Comparison of ENCODE assay signal across 20 cellular contexts in the genomic region with DNA sequence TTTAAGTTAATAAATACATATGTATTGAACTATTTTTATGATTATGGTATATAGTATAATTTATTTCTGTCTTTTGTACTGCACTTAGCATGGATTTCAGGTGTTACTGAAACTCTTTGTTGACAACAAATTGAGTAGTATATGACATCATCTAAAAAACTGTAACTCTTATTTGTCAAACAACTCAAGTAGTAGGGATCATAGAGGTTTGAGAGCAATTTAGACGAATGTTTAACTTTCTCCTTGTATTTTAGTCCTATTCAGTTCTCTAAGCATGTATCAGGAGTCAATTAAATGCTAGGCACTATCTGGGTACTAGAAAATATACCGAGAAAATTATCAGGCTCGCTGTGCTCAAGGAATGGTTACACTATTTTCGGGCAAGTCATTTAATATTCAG.
DNase-seq lines count a peak whose midpoint lies in the region; ATAC-seq, FAIRE-seq and TF ChIP-seq lines count a peak whose summit lies in the region.
"Had no signal": no experiment of that assay in that cellular context is flagged by ENCODE, and none has a peak within 500 bp of the region (broad histone marks: within the 10 kb centered on the region; RNA-seq: fewer than 3 reads in every experiment).

No MANE protein-coding gene starts in this region.

- no peak overlapping the region for H3K4ac ChIP-seq in trophoblast cell (ENCODE audit: low read depth, low read length)

- H3K27ac ChIP-seq in HepG2 (ENCODE audit: extremely low read length, insufficient read depth, low read length) (no peak overlapping the region), right lobe of liver (no peak overlapping the region), trophoblast cell (ENCODE audit: low read depth, low read length) (no peak overlapping the region)
- H3K27ac ChIP-seq: SJSA1 had no signal

- H3K18ac ChIP-seq in trophoblast cell (ENCODE audit: low read length): no peak overlapping the region

- H2BK5ac ChIP-seq in trophoblast cell (ENCODE audit: low read depth, low read length, poor library complexity): no peak overlapping the region

- CTCF ChIA-PET in HepG2 (lab: Yijun Ruan, JAX; ENCODE audit: low intra/inter-chr PET ratio, low total read pairs): no interaction called here

- POLR2A ChIA-PET in HepG2 (lab: Yijun Ruan, JAX): no interaction called here

- TF ChIP-seq CTCF in HepG2 (CRISPR knock-in tag; IDR thresholded peaks at IDR 0.05) (no peak), right lobe of liver (IDR thresholded peaks at IDR 0.05) (no peak), bronchial epithelial cell (IDR thresholded peaks at IDR 0.05; ENCODE audit: insufficient read depth, low read length, severe bottlenecking) (no peak)

- no peak for FAIRE-seq in HepG2 (lab: Jason Lieb, UNC)
- no peak for FAIRE-seq in bronchial epithelial cell (lab: Jason Lieb, UNC)
- FAIRE-seq: A204.1, H54, K562 had no signal

- H3K79me2 ChIP-seq in HepG2 (ENCODE audit: insufficient read depth, low read length) (no peaks in the 10 kb centered on the region), trophoblast cell (ENCODE audit: control insufficient read depth, insufficient read depth, low read length, poor library complexity) (no peaks in the 10 kb centered on the region)

- H3K27me3 ChIP-seq in HepG2 (ENCODE audit: control insufficient read depth in 1 of 2, insufficient read depth in 2 of 2, low read length in 2 of 2) (no peaks in the 10 kb centered on the region), right lobe of liver (no peaks in the 10 kb centered on the region), MG63 (no peaks in the 10 kb centered on the region), bronchial epithelial cell (ENCODE audit: control insufficient read depth, insufficient read depth, low read length) (no peaks in the 10 kb centered on the region), trophoblast cell (ENCODE audit: insufficient read depth, low read length) (no peaks in the 10 kb centered on the region)
- H3K27me3 ChIP-seq: SJSA1 had no signal

- TF ChIP-seq POLR2A in HepG2 (IDR thresholded peaks at IDR 0.05; ENCODE audit: insufficient read depth in 1 of 2, low read depth in 2 of 2, low read length in 2 of 2) (no peak), right lobe of liver (IDR thresholded peaks at IDR 0.05) (no peak)

- H4K20me1 ChIP-seq in HepG2 (ENCODE audit: insufficient read depth, low read length): no peaks in the 10 kb centered on the region

- H3K4me2 ChIP-seq in HepG2 (ENCODE audit: low read depth, low read length) (no peak overlapping the region), trophoblast cell (ENCODE audit: low read length) (no peak overlapping the region)

- H4K12ac ChIP-seq in trophoblast cell (ENCODE audit: low read depth, low read length): no peak overlapping the region

- H3K79me1 ChIP-seq in trophoblast cell (ENCODE audit: low read length): no peaks in the 10 kb centered on the region

- no TSS peak for BruUV-seq in HepG2 (replicated peaks; lab: Mats Ljungman, UMichigan)

- H3K36me3 ChIP-seq in HepG2 (replicated peaks in 1 of 2; ENCODE audit: control insufficient read depth in 1 of 2, insufficient read depth in 2 of 2, low read length in 2 of 2): no peaks in the 10 kb centered on the region
- no peaks in the 10 kb centered on the region for H3K36me3 ChIP-seq in right lobe of liver
- no peaks in the 10 kb centered on the region for H3K36me3 ChIP-seq in MG63
- no peaks in the 10 kb centered on the region for H3K36me3 ChIP-seq in bronchial epithelial cell (ENCODE audit: control insufficient read depth, insufficient read depth, low read length)
- H3K36me3 ChIP-seq in trophoblast cell (ENCODE audit: control insufficient read depth in 1 of 2, insufficient read depth in 2 of 2, low read length in 2 of 2): no peaks in the 10 kb centered on the region
- H3K36me3 ChIP-seq: SJSA1 had no signal

- no peaks in the 10 kb centered on the region for H3K9me3 ChIP-seq in HepG2 (ENCODE audit: low read length)
- H3K9me3 ChIP-seq in right lobe of liver: no peaks in the 10 kb centered on the region
- H3K9me3 ChIP-seq in MG63: no peaks in the 10 kb centered on the region; the same call in none of the 2 replicates
- H3K9me3 ChIP-seq in trophoblast cell (ENCODE audit: insufficient read depth, low read depth, low read length): no peaks in the 10 kb centered on the region
- H3K9me3 ChIP-seq: SJSA1 had no signal

- no peak overlapping the region for H3K4me3 ChIP-seq in HepG2 (replicated peaks in 1 of 3; ENCODE audit: insufficient read depth in 1 of 3, low read depth in 2 of 3, low read length in 3 of 3)
- no peak overlapping the region for H3K4me3 ChIP-seq in right lobe of liver
- peak overlapping the region; percentile 7 for H3K4me3 ChIP-seq in MG63
- no peak overlapping the region for H3K4me3 ChIP-seq in bronchial epithelial cell (ENCODE audit: low read depth, low read length)
- no peak overlapping the region for H3K4me3 ChIP-seq in trophoblast cell (ENCODE audit: low read depth, low read length)
- H3K4me3 ChIP-seq: K562, SJSA1 had no signal

- no peak overlapping the region for H3K14ac ChIP-seq in trophoblast cell (ENCODE audit: low read length)

- H4K8ac ChIP-seq in trophoblast cell (ENCODE audit: low read depth, low read length): no peak overlapping the region

- in situ Hi-C loops in HepG2 (cut with HindIII; ENCODE audit: extremely low pct_ligation_motif_present, low pct_unique_long_range_greater_than_20kb): no loop called here

- H2AK5ac ChIP-seq in trophoblast cell (ENCODE audit: low read length): no peak overlapping the region

- H2AFZ ChIP-seq in HepG2 (ENCODE audit: low read length): no peak overlapping the region
- no peak overlapping the region for H2AFZ ChIP-seq in trophoblast cell (ENCODE audit: insufficient read depth, low read length, poor library complexity)

- no peak overlapping the region for H2BK120ac ChIP-seq in trophoblast cell (ENCODE audit: insufficient read depth, low read length, poor library complexity)

- TF ChIP-seq EP300 in HepG2 (IDR thresholded peaks at IDR 0.05; ENCODE audit: low read depth in 2 of 2, low read length in 2 of 2) (no peak), HepG2 (CRISPR knock-in tag; IDR thresholded peaks at IDR 0.05; ENCODE audit: borderline replicate concordance) (no peak)

- H3K23ac ChIP-seq in trophoblast cell (ENCODE audit: low read length): no peak overlapping the region

- TF ChIP-seq RAD21 in HepG2 (CRISPR knock-in tag; IDR thresholded peaks at IDR 0.05): no peak

- 0% methylated on average over 4 of the region's 4 CpGs for WGBS in HepG2 (ENCODE audit: low lambda C conversion rate)
- WGBS in right lobe of liver (ENCODE audit: insufficient coverage, low coverage, low lambda C conversion rate, missing lambda C conversion rate): 65% methylated on average over 4 of the region's 4 CpGs
- WGBS in trophoblast cell (ENCODE audit: extremely low coverage, insufficient coverage, insufficient read length): no CpG with 5 or more reads among the region's 4 CpGs

- ATAC-seq in HepG2 (no peak), right lobe of liver (no peak)
- ATAC-seq: K562 had no signal

- no peak overlapping the region for H3K9ac ChIP-seq in HepG2 (ENCODE audit: insufficient read depth, low read depth, low read length)
- no peak overlapping the region for H3K9ac ChIP-seq in trophoblast cell (ENCODE audit: low read length)

- no peak overlapping the region for H4K91ac ChIP-seq in trophoblast cell (ENCODE audit: low read depth, low read length)

- DNase-seq in HepG2 (ENCODE audit: low spot score) (no peak), right lobe of liver (no peak), MG63 (no peak), bronchial epithelial cell (ENCODE audit: low read depth) (peak; percentile 32), NCI-H1417 (lab: John Stamatoyannopoulos, UW) (no peak), trophoblast cell (no peak), islet precursor cell (no peak), ureter (ENCODE audit: low spot score) (no peak)
- DNase-seq: C1 segment of cervical spinal cord; CD4-positive, alpha-beta memory T cell; COR-L47; DMS79 treated with DMSO at 0.1 percent for 48 hours; NCI-H1105 treated with DMSO at 0.1 percent for 48 hours; NCI-H2029 treated with DMSO at 0.1 percent for 48 hours; NCI-H69; Right ventricle myocardium superior had no signal

- H3K4me1 ChIP-seq in HepG2 (ENCODE audit: insufficient read depth, low read length) (no peaks in the 10 kb centered on the region), right lobe of liver (no peaks in the 10 kb centered on the region), trophoblast cell (ENCODE audit: control insufficient read depth in 1 of 2, insufficient read depth in 2 of 2, low read length in 2 of 2) (no peaks in the 10 kb centered on the region)

- intact Hi-C loops in HepG2 (cut with micrococcal nuclease; ENCODE audit: unreplicated experiment) (no loop called here), right lobe of liver (cut with DNase I) (no loop called here)

- H2BK12ac ChIP-seq in trophoblast cell (ENCODE audit: low read length): no peak overlapping the region

TF ChIP-seq in HepG2, 621 proteins besides CTCF, POLR2A, EP300 and RAD21:
- TF ChIP-seq ZNF263 (CRISPR knock-in tag; IDR thresholded peaks at IDR 0.05): no peak
- TF ChIP-seq ATF7 (IDR thresholded peaks at IDR 0.05): peak; percentile 51
- TF ChIP-seq ATF7 (CRISPR knock-in tag; IDR thresholded peaks at IDR 0.05): no peak
- TF ChIP-seq, protein P1, sequence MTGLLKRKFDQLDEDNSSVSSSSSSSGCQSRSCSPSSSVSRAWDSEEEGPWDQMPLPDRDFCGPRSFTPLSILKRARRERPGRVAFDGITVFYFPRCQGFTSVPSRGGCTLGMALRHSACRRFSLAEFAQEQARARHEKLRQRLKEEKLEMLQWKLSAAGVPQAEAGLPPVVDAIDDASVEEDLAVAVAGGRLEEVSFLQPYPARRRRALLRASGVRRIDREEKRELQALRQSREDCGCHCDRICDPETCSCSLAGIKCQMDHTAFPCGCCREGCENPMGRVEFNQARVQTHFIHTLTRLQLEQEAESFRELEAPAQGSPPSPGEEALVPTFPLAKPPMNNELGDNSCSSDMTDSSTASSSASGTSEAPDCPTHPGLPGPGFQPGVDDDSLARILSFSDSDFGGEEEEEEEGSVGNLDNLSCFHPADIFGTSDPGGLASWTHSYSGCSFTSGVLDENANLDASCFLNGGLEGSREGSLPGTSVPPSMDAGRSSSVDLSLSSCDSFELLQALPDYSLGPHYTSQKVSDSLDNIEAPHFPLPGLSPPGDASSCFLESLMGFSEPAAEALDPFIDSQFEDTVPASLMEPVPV (CRISPR knock-in tag; IDR thresholded peaks at IDR 0.05): no peak
- no peak for TF ChIP-seq REL (CRISPR knock-in tag; conservative IDR thresholded peaks at IDR 0.05)
